ENCODE assay signal across 8 cellular contexts in the genomic region with DNA sequence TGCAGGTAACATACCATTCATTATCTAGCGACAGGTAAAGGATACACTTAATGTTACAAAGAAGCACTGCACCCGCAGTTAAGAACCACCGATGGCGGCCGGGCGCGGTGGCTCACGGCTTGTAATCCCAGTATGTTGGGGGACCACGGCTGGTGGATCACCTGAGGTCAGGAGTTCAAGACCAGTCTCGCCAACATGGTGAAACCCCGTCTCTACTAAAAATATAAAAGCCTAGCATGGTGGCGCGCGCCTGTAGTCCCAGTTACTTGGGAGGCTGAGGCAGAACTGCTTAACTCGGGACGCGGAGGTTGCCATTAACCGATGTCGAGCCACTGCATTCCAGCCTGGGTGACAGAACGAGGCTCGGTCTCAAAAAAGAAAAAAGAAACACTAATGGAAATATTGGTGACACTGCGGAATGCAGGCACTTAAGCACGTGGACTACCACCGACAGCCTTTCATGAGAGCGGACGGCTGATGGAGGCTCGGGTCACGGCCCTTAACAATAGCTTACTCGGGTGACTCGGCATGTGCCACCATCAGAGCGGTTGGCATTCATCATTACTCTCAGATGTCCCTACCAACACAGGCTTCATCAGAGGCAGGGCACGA. TPM values are rescaled to one million over a fixed set of nuclear protein-coding genes. Genes with fewer than 3 reads are reported as not detected.
A peak's percentile ranks its signal among the peaks of the same experiment; 100 is the strongest.
DNase-seq lines count a peak whose midpoint lies in the region; ATAC-seq and TF ChIP-seq lines count a peak whose summit lies in the region.

No MANE protein-coding gene starts in this region.

- TF ChIP-seq CTCF in GM20000 (IDR thresholded peaks at IDR 0.05; ENCODE audit: extremely low read depth, missing control alignments), result no peak

- H3K36me3 Mint-ChIP-seq in naive B cell, result peaks cover 16 to 22% of the 10 kb centered on the region in 2 donors

- peak overlapping the region; percentile 94 to 100 (median 99) for H3K27ac Mint-ChIP-seq in naive B cell

- peaks cover 41 to 63% (median 58%) of the 10 kb centered on the region in 3 donors for H3K4me1 Mint-ChIP-seq in naive B cell

- H3K27me3 Mint-ChIP-seq in naive B cell, result no peaks in the 10 kb centered on the region

- peak overlapping the region; percentile 96 for H3K27ac ChIP-seq in SK-N-MC
- H3K27ac ChIP-seq in ectodermal cell (ENCODE audit: insufficient read depth, low read depth, low read length, poor library complexity, severe bottlenecking), result peak overlapping the region; percentile 90

- peak overlapping the region; percentile 99 for H3K4me3 ChIP-seq in SK-N-MC
- peak overlapping the region; percentile 92 for H3K4me3 ChIP-seq in ectodermal cell (ENCODE audit: insufficient read depth, low read depth, low read length)

- H3K27me3 ChIP-seq in ectodermal cell (ENCODE audit: control insufficient read depth, insufficient read depth, low read length, poor library complexity, severe bottlenecking), result no peaks in the 10 kb centered on the region

- no peaks in the 10 kb centered on the region for H3K9me3 ChIP-seq in SK-N-MC (ENCODE audit: low read depth, low read length)
- no peaks in the 10 kb centered on the region for H3K9me3 ChIP-seq in ectodermal cell (ENCODE audit: control insufficient read depth, low read length)

- H3K4me3 Mint-ChIP-seq in naive B cell, result peak overlapping the region; percentile 84 to 99 (median 96)

- H3K9ac ChIP-seq in SK-N-MC (ENCODE audit: insufficient read length), result peak overlapping the region; percentile 99

- H3K36me3 ChIP-seq in SK-N-MC (ENCODE audit: insufficient read depth, low read length) (peaks cover 67% of the 10 kb centered on the region), ectodermal cell (ENCODE audit: control insufficient read depth, insufficient read depth, low read length) (peaks cover 32% of the 10 kb centered on the region)

- H3K9me3 Mint-ChIP-seq in naive B cell, result peaks cover 0 to 4% (median 0%) of the 10 kb centered on the region in 7 donors

- ATAC-seq in naive B cell (ENCODE audit: low read depth in 2 of 2) (no peak), GM21447 (IDR thresholded peaks at IDR 0.05; ENCODE audit: unreplicated experiment) (no peak)

- DNase-seq in GM20000 (ENCODE audit: low spot score) (peak; percentile 14), SK-N-MC (ENCODE audit: low read depth, low spot score) (no peak), naive B cell (no peak), NCI-H187 (lab: John Stamatoyannopoulos, UW) (no peak), NCI-H2107 treated with DMSO at 0.1 percent for 48 hours (lab: John Stamatoyannopoulos, UW; ENCODE audit: unreplicated experiment) (no peak)
- no peak for DNase-seq in NK-92 treated with Interleukin-12 subunit alpha and Interleukin-12 subunit beta, amount 100 ng/mL, for 24 hours (lab: John Stamatoyannopoulos, UW)

- WGBS in ectodermal cell, 2 experiments, result 0 to 1% methylated on average over 32 of the region's 32 CpGs

- peaks cover 12% of the 10 kb centered on the region for H3K4me1 ChIP-seq in ectodermal cell (ENCODE audit: control insufficient read depth, insufficient read depth, low read length)

RNA-seq across cellular contexts. Expression of a gene that starts 0.5 kb away (rescaled TPM):
- 586 TPM for polyA plus RNA-seq in ectodermal cell (2013, experiment 1 of 4)
- 627 TPM for polyA plus RNA-seq in ectodermal cell (2013, experiment 2 of 4)
- polyA plus RNA-seq in ectodermal cell (2013, experiment 3 of 4), result 622 TPM
- polyA plus RNA-seq in ectodermal cell (2013, experiment 4 of 4), result 679 TPM
- polyA plus RNA-seq in naive B cell (ENCODE audit: low read depth in 6 of 6), result 100 to 1,000 TPM; 277 to 369 (median 323) TPM

RNA-seq across cellular contexts. Expression of a gene that starts 0.9 kb away (rescaled TPM):
- 7.9 TPM for polyA plus RNA-seq in ectodermal cell (2013, experiment 1 of 4)
- 9.0 TPM for polyA plus RNA-seq in ectodermal cell (2013, experiment 2 of 4)
- 4.8 TPM for polyA plus RNA-seq in ectodermal cell (2013, experiment 3 of 4)
- polyA plus RNA-seq in ectodermal cell (2013, experiment 4 of 4), result 5.8 TPM
- 1 to 10 TPM in 5 of 6 donors, under 1 TPM in 1; 0.05 to 6.7 (median 2.5) TPM for polyA plus RNA-seq in naive B cell (ENCODE audit: low read depth in 6 of 6)

RNA-seq across cellular contexts. Expression of a gene that starts 42.6 kb away (rescaled TPM):
- 21.2 TPM for polyA plus RNA-seq in ectodermal cell (2013, experiment 1 of 4)
- polyA plus RNA-seq in ectodermal cell (2013, experiment 2 of 4), result 26.0 TPM
- polyA plus RNA-seq in ectodermal cell (2013, experiment 3 of 4), result 15.1 TPM
- 17.7 TPM for polyA plus RNA-seq in ectodermal cell (2013, experiment 4 of 4)
- polyA plus RNA-seq in naive B cell (ENCODE audit: low read depth in 6 of 6), result 1 to 10 TPM; 4.5 to 9.4 (median 7.4) TPM

RNA-seq across cellular contexts. Expression of a gene that starts 42.8 kb away (rescaled TPM):
- polyA plus RNA-seq in ectodermal cell (2013, experiment 1 of 4), result 29.8 TPM
- 32.9 TPM for polyA plus RNA-seq in ectodermal cell (2013, experiment 2 of 4)
- 23.6 TPM for polyA plus RNA-seq in ectodermal cell (2013, experiment 3 of 4)
- 26.3 TPM for polyA plus RNA-seq in ectodermal cell (2013, experiment 4 of 4)
- 10 to 100 TPM in 2 of 6 donors, 1 to 10 TPM in 4; 5.8 to 13.8 (median 8.5) TPM for polyA plus RNA-seq in naive B cell (ENCODE audit: low read depth in 6 of 6)

RNA-seq across cellular contexts. Expression of a gene that starts 49.9 kb away (rescaled TPM):
- polyA plus RNA-seq in ectodermal cell (2013, experiment 1 of 4), result not detected
- not detected for polyA plus RNA-seq in ectodermal cell (2013, experiment 2 of 4)
- polyA plus RNA-seq in ectodermal cell (2013, experiment 3 of 4), result not detected
- polyA plus RNA-seq in ectodermal cell (2013, experiment 4 of 4), result not detected
- polyA plus RNA-seq in naive B cell (ENCODE audit: low read depth in 6 of 6), result under 1 TPM in 1 of 6 donors, not detected in 5; 0.29 TPM
